19 cellular contexts compared by ENCODE assay signal in the genomic region with DNA sequence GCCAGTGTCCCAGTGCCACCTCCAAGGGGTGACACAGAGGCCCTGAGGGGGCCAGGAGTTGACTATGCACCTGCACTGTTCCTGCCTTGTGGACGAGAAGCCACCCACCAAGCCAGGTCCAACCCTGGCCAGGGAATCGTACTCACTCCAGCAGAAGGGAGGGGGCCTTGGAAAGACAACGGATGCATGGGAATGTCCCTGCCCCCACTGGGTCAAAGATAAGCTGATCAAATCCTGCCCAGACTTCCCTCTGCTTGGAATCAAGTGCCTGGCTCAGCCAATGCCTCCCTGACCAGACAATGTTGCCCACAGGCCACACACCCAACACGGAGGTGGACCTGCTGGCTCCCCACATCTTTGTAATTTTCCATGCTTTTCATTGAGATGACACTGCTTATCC. TPM values are rescaled to one million over a fixed set of nuclear protein-coding genes. Genes with fewer than 3 reads are reported as not detected.
"Had no signal": no experiment of that assay in that cellular context is flagged by ENCODE, and none has a peak within 500 bp of the region (broad histone marks: within the 10 kb centered on the region; RNA-seq: fewer than 3 reads in every experiment).

No MANE protein-coding gene starts in this region.

- H3K9me3 ChIP-seq: esophagus squamous epithelium, gastroesophageal sphincter, left ventricle myocardium inferior, pancreas had no signal

- H3K27ac ChIP-seq: esophagus squamous epithelium, gastroesophageal sphincter, left ventricle myocardium inferior, neural progenitor cell, pancreas had no signal

- H3K36me3 ChIP-seq: esophagus squamous epithelium, gastroesophageal sphincter, left ventricle myocardium inferior, neural progenitor cell, pancreas had no signal

- H3K27me3 ChIP-seq: esophagus squamous epithelium, gastroesophageal sphincter, neural progenitor cell, pancreas had no signal

- DNase-seq: esophagus squamous epithelium; foreskin fibroblast; glutamatergic neuron; left ventricle myocardium inferior; mesendoderm; naive B cell; occipital lobe; pancreas; right cardiac atrium; small intestine; stimulated activated CD4-positive, alpha-beta T cell treated with anti-CD3 and anti-CD28 coated beads, Interleukin-12 subunit alpha, Interleukin-12 subunit beta, amount 100 ng/mL, for 4 hours; stimulated activated naive CD4-positive, alpha-beta T cell treated with Interleukin-2 at 50 U/mL for 16 hours; trophoblast cell had no signal

- H3K4me3 ChIP-seq: esophagus squamous epithelium, gastroesophageal sphincter, left ventricle myocardium inferior, lung, neural progenitor cell, pancreas had no signal

- H3K27me3 Mint-ChIP-seq: dendritic cell treated with granulocyte-macrophage colony-stimulating factor and Interleukin-4, amounts not matched to agents 40 ng/mL and 50 ng/mL, for 4 days had no signal

- H3K27ac Mint-ChIP-seq: dendritic cell treated with granulocyte-macrophage colony-stimulating factor and Interleukin-4, amounts not matched to agents 40 ng/mL and 50 ng/mL, for 4 days; neural progenitor cell; progenitor cell of endocrine pancreas had no signal

- H3K36me3 Mint-ChIP-seq: naive B cell, neural progenitor cell had no signal

- ATAC-seq: gastroesophageal sphincter, pancreas, right cardiac atrium had no signal

- H3K4me3 Mint-ChIP-seq: dendritic cell treated with granulocyte-macrophage colony-stimulating factor and Interleukin-4, amounts not matched to agents 40 ng/mL and 50 ng/mL, for 4 days; naive B cell; neural progenitor cell had no signal

- H3K9me3 Mint-ChIP-seq: dendritic cell treated with granulocyte-macrophage colony-stimulating factor and Interleukin-4, amounts not matched to agents 40 ng/mL and 50 ng/mL, for 4 days; naive B cell; neural progenitor cell had no signal

RNA-seq across cellular contexts. Expression of gene CACNA2D2, which starts 23.9 kb away (rescaled TPM):
- total RNA-seq: epithelial cell of proximal tubule had no signal
